ENCODE assay signal across 8 cellular contexts in genomic region chr16:15028345-15028715, GRCh38. TPM values are rescaled to one million over a fixed set of nuclear protein-coding genes. Genes with fewer than 3 reads are reported as not detected.
A peak's percentile ranks its signal among the peaks of the same experiment; 100 is the strongest.
DNase-seq lines count a peak whose midpoint lies in the region; ATAC-seq, FAIRE-seq and TF ChIP-seq lines count a peak whose summit lies in the region.
"Not testable (repeated sequence)": the region's sequence is repeated elsewhere in the genome, so short reads cannot be mapped to it uniquely, and the experiment has no call there.

No MANE protein-coding gene starts in this region.

- CTCF ChIA-PET in A673 (lab: Charles Lee); GM12878 (lab: Yijun Ruan, JAX): not testable (repeated sequence)

- in situ Hi-C loops in GM12878 (cut with MboI): not testable (repeated sequence)

- not testable (repeated sequence) for H4K20me1 ChIP-seq in H9 (ENCODE audit: control insufficient read depth, insufficient read depth, insufficient read length); GM12878 (ENCODE audit: control insufficient read depth, insufficient read depth)
- peaks cover 79% of the 10 kb centered on the region for H4K20me1 ChIP-seq in smooth muscle cell (ENCODE audit: low read depth)

- H3K27ac Mint-ChIP-seq in H9: peak overlapping the region in 2 of 3 experiments; percentile 90 to 91; a peak in 5 of 7 replicates
- H3K27ac Mint-ChIP-seq in dendritic cell treated with granulocyte-macrophage colony-stimulating factor and Interleukin-4, amounts not matched to agents 40 ng/mL and 50 ng/mL, for 4 days: peak overlapping the region; percentile 59

- ATAC-seq in GM12878: not testable (repeated sequence)

- SMC1A ChIA-PET in GM12878 (lab: Charles Lee; ENCODE audit: uncharacterized antibody, unreplicated experiment): not testable (repeated sequence)

- TF ChIP-seq CTCF in A673 (conservative IDR thresholded peaks at IDR 0.05; ENCODE audit: low read depth, low read length); H9 (conservative IDR thresholded peaks at IDR 0.05); GM12878 (IDR thresholded peaks at IDR 0.05 in 2 of 3, conservative IDR thresholded peaks at IDR 0.05 in 1 of 3; ENCODE audit: control insufficient read depth in 2 of 3, extremely low read depth in 1 of 3, insufficient read depth in 1 of 3, low read depth in 3 of 3, low read length in 3 of 3); kidney (IDR thresholded peaks at IDR 0.05; ENCODE audit: borderline replicate concordance, extremely low read depth, insufficient read depth); smooth muscle cell (IDR thresholded peaks at IDR 0.05; ENCODE audit: borderline replicate concordance, insufficient read depth, poor library complexity, severe bottlenecking): not testable (repeated sequence)

- BruUV-seq in A673 (replicated peaks; lab: Mats Ljungman, UMichigan) (TSS peak; percentile 9), GM12878 (replicated peaks; lab: Mats Ljungman, UMichigan) (TSS peak; percentile 45)

- H3K27me3 Mint-ChIP-seq in H9 (ENCODE audit: low read depth); dendritic cell treated with granulocyte-macrophage colony-stimulating factor and Interleukin-4, amounts not matched to agents 40 ng/mL and 50 ng/mL, for 4 days: not testable (repeated sequence)

- POLR2A ChIA-PET in A673 (lab: Charles Lee; ENCODE audit: low non-redundant PET); GM12878 (lab: Charles Lee): not testable (repeated sequence)

- H3K27ac ChIP-seq in A673 (ENCODE audit: low read depth, low read length, poor library complexity, severe bottlenecking) (peak overlapping the region; percentile 29), smooth muscle cell (ENCODE audit: low read depth) (peak overlapping the region; percentile 5)
- not testable (repeated sequence) for H3K27ac ChIP-seq in H9 (ENCODE audit: insufficient read length, low read depth, low read length); GM12878 (ENCODE audit: control insufficient read depth, insufficient read depth); kidney (ENCODE audit: low read depth in 2 of 2, low read length in 2 of 2); neuronal stem cell (replicated peaks; ENCODE audit: low read length)

- H2BK5ac ChIP-seq in H9 (ENCODE audit: insufficient read length, low read length): not testable (repeated sequence)
- peak overlapping the region; percentile 35 for H2BK5ac ChIP-seq in neuronal stem cell (ENCODE audit: low read length)

- peaks cover 27 to 85% (median 69%) of the 10 kb centered on the region in 3 experiments for H3K36me3 Mint-ChIP-seq in H9 (ENCODE audit: insufficient read depth in 1 of 3, low read depth in 3 of 3)
- H3K36me3 Mint-ChIP-seq in dendritic cell treated with granulocyte-macrophage colony-stimulating factor and Interleukin-4, amounts not matched to agents 40 ng/mL and 50 ng/mL, for 4 days (ENCODE audit: low read depth): peaks cover 96% of the 10 kb centered on the region

- not testable (repeated sequence) for H2AFZ ChIP-seq in H9 (ENCODE audit: low read length); GM12878 (ENCODE audit: control insufficient read depth, low read depth, low read length); neuronal stem cell (ENCODE audit: low read length); smooth muscle cell (ENCODE audit: low read depth)

- not testable (repeated sequence) for H3K9ac ChIP-seq in H9 (ENCODE audit: extremely low read depth, insufficient read length, low read length); GM12878 (ENCODE audit: control insufficient read depth, insufficient read depth, low read length); kidney (ENCODE audit: low read length in 2 of 2); neuronal stem cell (ENCODE audit: low read depth, low read length, poor library complexity); smooth muscle cell (ENCODE audit: low read depth)

- H3K4ac ChIP-seq in H9 (ENCODE audit: low read depth, low read length); neuronal stem cell (ENCODE audit: low read length): not testable (repeated sequence)

- not testable (repeated sequence) for H2AK5ac ChIP-seq in H9 (ENCODE audit: insufficient read length, low read length); neuronal stem cell (ENCODE audit: low read depth, low read length)

- not testable (repeated sequence) for DNase-seq in A673 (ENCODE audit: low spot score); H9; GM12878 (ENCODE audit: low read depth, low spot score); neuronal stem cell (ENCODE audit: low spot score); smooth muscle cell (lab: John Stamatoyannopoulos, UW; ENCODE audit: unreplicated experiment)
- DNase-seq in activated CD8-positive, alpha-beta memory T cell treated with anti-CD3 and anti-CD28 coated beads for 24 hours: peak; percentile 54
- DNase-seq in kidney: peak; percentile 46

- TF ChIP-seq EP300 in GM12878 (IDR thresholded peaks at IDR 0.05; ENCODE audit: borderline replicate concordance in 1 of 2, control insufficient read depth in 1 of 2, low read depth in 2 of 2, low read length in 2 of 2): not testable (repeated sequence)

- not testable (repeated sequence) for H3K23ac ChIP-seq in H9 (ENCODE audit: insufficient read length, low read depth, low read length); neuronal stem cell (ENCODE audit: low read depth, low read length, poor library complexity)

- H4K5ac ChIP-seq in H9 (ENCODE audit: insufficient read length, low read depth, low read length): not testable (repeated sequence)

- WGBS in H9 (ENCODE audit: extremely low coverage, insufficient read length, low lambda C conversion rate): no CpG with 5 or more reads among the region's 6 CpGs
- 97% methylated on average over 6 of the region's 6 CpGs for WGBS in GM12878 (ENCODE audit: insufficient coverage, insufficient replicate concordance, low lambda C conversion rate, missing lambda C conversion rate)
- no CpG with 5 or more reads among the region's 6 CpGs for WGBS in neuronal stem cell (ENCODE audit: extremely low coverage in 2 of 2, insufficient read length in 2 of 2, insufficient replicate concordance in 1 of 2), 2 donors
- WGBS in smooth muscle cell (ENCODE audit: low lambda C conversion rate): 95% methylated on average over 6 of the region's 6 CpGs

- H3K9me3 Mint-ChIP-seq in H9; dendritic cell treated with granulocyte-macrophage colony-stimulating factor and Interleukin-4, amounts not matched to agents 40 ng/mL and 50 ng/mL, for 4 days: not testable (repeated sequence)

- not testable (repeated sequence) for H3K23me2 ChIP-seq in H9 (ENCODE audit: insufficient read length, low read depth, low read length, poor library complexity, severe bottlenecking)

- not testable (repeated sequence) for H4K91ac ChIP-seq in H9 (ENCODE audit: insufficient read length, low read depth, low read length); neuronal stem cell (ENCODE audit: low read depth, low read length, poor library complexity)

- H3K4me3 Mint-ChIP-seq in H9; dendritic cell treated with granulocyte-macrophage colony-stimulating factor and Interleukin-4, amounts not matched to agents 40 ng/mL and 50 ng/mL, for 4 days: not testable (repeated sequence)

- peaks cover 11 to 15% of the 10 kb centered on the region in 2 experiments for H3K4me1 Mint-ChIP-seq in H9
- H3K4me1 Mint-ChIP-seq in dendritic cell treated with granulocyte-macrophage colony-stimulating factor and Interleukin-4, amounts not matched to agents 40 ng/mL and 50 ng/mL, for 4 days (ENCODE audit: low read depth): peaks cover 52% of the 10 kb centered on the region

- not testable (repeated sequence) for FAIRE-seq in GM12878 (lab: Jason Lieb, UNC); kidney (lab: Jason Lieb, UNC)

- RAD21 ChIA-PET in GM12878 (lab: Charles Lee; ENCODE audit: unreplicated experiment): not testable (repeated sequence)

- H3K9me3 ChIP-seq in A673 (ENCODE audit: low read depth, low read length, poor library complexity, severe bottlenecking); H9 (ENCODE audit: control insufficient read depth, low read depth, low read length); GM12878 (replicated peaks; ENCODE audit: control insufficient read depth, insufficient read depth, low read length); kidney (ENCODE audit: control insufficient read depth in 1 of 2, low read length in 2 of 2); neuronal stem cell (replicated peaks in 1 of 2; ENCODE audit: control insufficient read depth in 2 of 2, insufficient read depth in 1 of 2, low read depth in 1 of 2, low read length in 2 of 2); smooth muscle cell (replicated peaks; ENCODE audit: low read depth): not testable (repeated sequence)

- peaks cover 14% of the 10 kb centered on the region for H3K4me1 ChIP-seq in A673 (ENCODE audit: insufficient read depth, low read length, poor library complexity, severe bottlenecking)
- H3K4me1 ChIP-seq in H9 (ENCODE audit: insufficient read depth, low read length); GM12878 (ENCODE audit: control insufficient read depth, insufficient read depth, low read length); kidney (ENCODE audit: control insufficient read depth in 1 of 2, insufficient read depth in 1 of 2, low read depth in 1 of 2, low read length in 2 of 2); neuronal stem cell (ENCODE audit: control insufficient read depth in 2 of 2, insufficient read depth in 1 of 2, low read depth in 1 of 2, low read length in 2 of 2); smooth muscle cell (ENCODE audit: low read depth): not testable (repeated sequence)

- H3K18ac ChIP-seq in H9 (ENCODE audit: insufficient read length, low read depth, low read length); neuronal stem cell (ENCODE audit: low read length): not testable (repeated sequence)

- H3T11ph ChIP-seq in H9 (ENCODE audit: low read length): not testable (repeated sequence)

- H3K4me2 ChIP-seq in H9 (ENCODE audit: insufficient read depth, insufficient read length, low read length); GM12878 (ENCODE audit: control insufficient read depth, insufficient read depth); neuronal stem cell (ENCODE audit: insufficient read depth, low read length, poor library complexity, severe bottlenecking); smooth muscle cell: not testable (repeated sequence)

- H3K79me1 ChIP-seq in H9 (ENCODE audit: insufficient read depth, low read depth, low read length, poor library complexity, severe bottlenecking); neuronal stem cell (ENCODE audit: low read depth, low read length): not testable (repeated sequence)

- H3K56ac ChIP-seq in H9 (ENCODE audit: insufficient read length, low read depth, low read length): not testable (repeated sequence)

- peaks cover 37% of the 10 kb centered on the region for H3K36me3 ChIP-seq in A673 (ENCODE audit: insufficient read depth, low read length, poor library complexity, severe bottlenecking)
- H3K36me3 ChIP-seq in GM12878 (ENCODE audit: control insufficient read depth in 2 of 2, insufficient read depth in 2 of 2, low read length in 1 of 2): peaks cover 11 to 18% of the 10 kb centered on the region in 2 experiments
- peaks cover 31 to 34% of the 10 kb centered on the region in 2 donors for H3K36me3 ChIP-seq in kidney (ENCODE audit: control insufficient read depth in 1 of 2, insufficient read depth in 2 of 2, low read length in 2 of 2)
- H3K36me3 ChIP-seq in neuronal stem cell (replicated peaks in 1 of 2; ENCODE audit: control insufficient read depth in 2 of 2, insufficient read depth in 2 of 2, low read length in 2 of 2): peaks cover 25 to 65% of the 10 kb centered on the region in 2 donors
- H3K36me3 ChIP-seq in smooth muscle cell (ENCODE audit: low read depth): peaks cover 16% of the 10 kb centered on the region

- H3F3A ChIP-seq in smooth muscle cell (ENCODE audit: low read depth): peaks cover 20% of the 10 kb centered on the region

- not testable (repeated sequence) for H2BK15ac ChIP-seq in H9 (ENCODE audit: low read depth, low read length); neuronal stem cell (ENCODE audit: low read length)

- H2BK120ac ChIP-seq in H9 (ENCODE audit: low read depth, low read length, poor library complexity, severe bottlenecking); neuronal stem cell (ENCODE audit: low read depth, low read length): not testable (repeated sequence)

- not testable (repeated sequence) for H3K4me3 ChIP-seq in A673 (ENCODE audit: low read depth, low read length, poor library complexity, severe bottlenecking); GM12878; kidney (ENCODE audit: low read length in 2 of 2); neuronal stem cell (ENCODE audit: low read length in 2 of 2); smooth muscle cell

- not testable (repeated sequence) for H3K27me3 ChIP-seq in A673 (replicated peaks; ENCODE audit: insufficient read depth, low read depth, low read length, poor library complexity); H9 (ENCODE audit: insufficient read depth, low read length); GM12878 (replicated peaks in 1 of 2; ENCODE audit: control insufficient read depth in 2 of 2, insufficient read depth in 2 of 2, low read length in 1 of 2); neuronal stem cell (ENCODE audit: control insufficient read depth in 3 of 3, insufficient read depth in 3 of 3, low read depth in 1 of 3, low read length in 3 of 3); smooth muscle cell (ENCODE audit: low read depth)

- not testable (repeated sequence) for H3K14ac ChIP-seq in H9 (ENCODE audit: insufficient read depth, low read length); neuronal stem cell (ENCODE audit: low read length)

- H2BK12ac ChIP-seq in H9 (ENCODE audit: insufficient read length, low read depth, low read length); neuronal stem cell (ENCODE audit: low read length): not testable (repeated sequence)

- not testable (repeated sequence) for TF ChIP-seq RAD21 in GM12878 (IDR thresholded peaks at IDR 0.05; ENCODE audit: insufficient read depth, low read depth, low read length)

- H3K79me2 ChIP-seq in H9 (ENCODE audit: insufficient read depth, low read length); GM12878 (ENCODE audit: control insufficient read depth, insufficient read depth, low read length): not testable (repeated sequence)
- H3K79me2 ChIP-seq in smooth muscle cell (ENCODE audit: low read depth): peaks cover 16% of the 10 kb centered on the region

- intact Hi-C loops in A673 (cut with micrococcal nuclease; ENCODE audit: unreplicated experiment); GM12878 (cut with micrococcal nuclease; ENCODE audit: unreplicated experiment); dendritic cell treated with granulocyte-macrophage colony-stimulating factor and Interleukin-4, amounts not matched to agents 40 ng/mL and 50 ng/mL, for 4 days (cut with micrococcal nuclease); kidney (cut with DNase I): not testable (repeated sequence)

- not testable (repeated sequence) for H2BK20ac ChIP-seq in H9 (ENCODE audit: low read depth, low read length, poor library complexity, severe bottlenecking)

- not testable (repeated sequence) for TF ChIP-seq POLR2A in GM12878 (IDR thresholded peaks at IDR 0.05; ENCODE audit: low read depth, low read length)

- H4K8ac ChIP-seq in H9 (replicated peaks; ENCODE audit: insufficient read length, low read depth, low read length); neuronal stem cell (ENCODE audit: low read depth, low read length): not testable (repeated sequence)

RNA-seq across cellular contexts. Expression of gene NTAN1, which starts 27.5 kb away (rescaled TPM):
- total RNA-seq in A673 (2021) (55.5 and 59.7 TPM in 2 replicates), H9 (2021) (38.8 and 39.1 TPM in 2 replicates), GM12878 (2014; rRNA removed) (29.8 and 35.4 TPM in 2 replicates), GM12878 (2014; rRNA removed; fragmentation: Illumina TruSeq; extraction: Trizol) (39.2 and 42.5 TPM in 2 replicates), GM12878 (2021) (28.6 and 30.3 TPM in 2 replicates), kidney (27.7 TPM), smooth muscle cell (66.9 and 70.0 TPM in 2 replicates)
- total RNA-seq in GM12878 (2013; cell fraction: nucleolus; rRNA removed): 15.5 and 19.0 TPM in 2 replicates
- 37.7 TPM for polyA plus RNA-seq in GM12878 (2011; ENCODE audit: low read depth)
- polyA plus RNA-seq in GM12878 (2011; rRNA removed) (86.8 and 115 TPM in 2 replicates), GM12878 (2014; fragmentation: Illumina TruSeq; extraction: Trizol) (51.5 and 69.9 TPM in 2 replicates), GM12878 (2014; fragmentation: Nextera tagmentation; extraction: Ambion mirVana) (10 to 100 TPM; 12.7 to 17.7 TPM), GM12878 (2014; rRNA removed) (43.7 and 50.0 TPM in 2 replicates), GM12878 (2016; fragmentation: Nextera tagmentation; extraction: Ambion mirVana) (10 to 100 TPM; 50.6 to 55.8 TPM), kidney (ENCODE audit: insufficient read depth, low read depth, low replicate concordance) (55.2 TPM), smooth muscle cell (96.6 and 96.9 TPM in 2 replicates)
- polyA plus RNA-seq in GM12878 (2011; cell fraction: cytosol; rRNA removed): 56.8 and 58.3 TPM in 2 replicates
- polyA plus RNA-seq in GM12878 (2011; cell fraction: nucleus; rRNA removed): 32.9 and 46.7 TPM in 2 replicates
- 32.4 and 43.3 TPM in 2 replicates for polyA plus RNA-seq in GM12878 (2012)
- polyA minus RNA-seq in GM12878 (2011; rRNA and poly(A)+ RNA removed): 57.1 and 65.8 TPM in 2 replicates
- 18.3 and 32.1 TPM in 2 replicates for polyA minus RNA-seq in GM12878 (2011; cell fraction: cytosol; rRNA and poly(A)+ RNA removed)
- 10.5 and 22.0 TPM in 2 replicates for polyA minus RNA-seq in GM12878 (2011; cell fraction: nucleus; rRNA and poly(A)+ RNA removed)
- 50.8 TPM for polyA plus RNA-seq in neuronal stem cell (2013, experiment 1 of 2)
- 51.2 TPM for polyA plus RNA-seq in neuronal stem cell (2013, experiment 2 of 2)

RNA-seq across cellular contexts. Expression of gene PDXDC1, which starts 53.5 kb away (rescaled TPM):
- total RNA-seq in A673 (2021) (101 and 103 TPM in 2 replicates), H9 (2021) (106 and 112 TPM in 2 replicates), GM12878 (2014; rRNA removed) (54.6 and 57.9 TPM in 2 replicates), GM12878 (2014; rRNA removed; fragmentation: Illumina TruSeq; extraction: Trizol) (50.9 and 52.7 TPM in 2 replicates), GM12878 (2021) (66.6 and 67.7 TPM in 2 replicates), kidney (113 TPM), smooth muscle cell (102 and 124 TPM in 2 replicates)
- 157 and 164 TPM in 2 replicates for total RNA-seq in GM12878 (2013; cell fraction: nucleolus; rRNA removed)
- 37.2 TPM for polyA plus RNA-seq in GM12878 (2011; ENCODE audit: low read depth)
- polyA plus RNA-seq in GM12878 (2011; rRNA removed) (78.2 and 89.2 TPM in 2 replicates), GM12878 (2014; fragmentation: Illumina TruSeq; extraction: Trizol) (51.8 and 64.6 TPM in 2 replicates), GM12878 (2014; fragmentation: Nextera tagmentation; extraction: Ambion mirVana) (10 to 100 TPM in 1 of 2 experiments, 1 to 10 TPM in 1; 6.1 to 12.4 TPM), GM12878 (2014; rRNA removed) (63.2 and 66.5 TPM in 2 replicates), GM12878 (2016; fragmentation: Nextera tagmentation; extraction: Ambion mirVana) (10 to 100 TPM; 52.9 to 61.5 TPM), kidney (ENCODE audit: insufficient read depth, low read depth, low replicate concordance) (56.5 TPM), smooth muscle cell (113 and 114 TPM in 2 replicates)
- polyA plus RNA-seq in GM12878 (2011; cell fraction: cytosol; rRNA removed): 49.7 and 54.7 TPM in 2 replicates
- 73.9 and 81.6 TPM in 2 replicates for polyA plus RNA-seq in GM12878 (2011; cell fraction: nucleus; rRNA removed)
- polyA plus RNA-seq in GM12878 (2012): 50.0 and 53.9 TPM in 2 replicates
- polyA minus RNA-seq in GM12878 (2011; rRNA and poly(A)+ RNA removed): 81.1 and 122 TPM in 2 replicates
- polyA minus RNA-seq in GM12878 (2011; cell fraction: cytosol; rRNA and poly(A)+ RNA removed): 20.7 and 28.3 TPM in 2 replicates
- polyA minus RNA-seq in GM12878 (2011; cell fraction: nucleus; rRNA and poly(A)+ RNA removed): 26.1 and 35.4 TPM in 2 replicates
- polyA plus RNA-seq in neuronal stem cell (2013, experiment 1 of 2): 46.2 TPM
- 46.3 TPM for polyA plus RNA-seq in neuronal stem cell (2013, experiment 2 of 2)
